Comparison of ENCODE assay signal across 34 cellular contexts in the genomic region with DNA sequence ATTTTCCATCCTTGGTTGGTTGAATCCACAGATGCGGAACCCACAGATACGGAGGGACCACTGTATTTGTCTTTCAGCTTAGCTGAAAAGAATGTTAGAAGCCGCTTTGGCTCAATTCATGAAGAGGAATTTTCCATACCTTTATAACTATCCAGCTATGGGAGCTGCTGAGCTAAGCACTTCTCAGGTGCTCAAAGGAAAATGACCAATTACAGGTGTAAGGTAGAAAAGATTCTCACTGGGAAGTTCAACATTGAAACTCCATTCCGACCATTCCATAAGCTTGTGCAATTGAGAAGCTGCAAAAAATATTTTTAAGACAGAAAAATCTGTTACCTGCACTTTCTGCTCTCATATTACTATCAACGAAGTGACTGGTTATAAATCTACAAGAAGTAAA. TPM values are rescaled to one million over a fixed set of nuclear protein-coding genes. Genes with fewer than 3 reads are reported as not detected.
"Had no signal": no experiment of that assay in that cellular context is flagged by ENCODE, and none has a peak within 500 bp of the region (broad histone marks: within the 10 kb centered on the region; RNA-seq: fewer than 3 reads in every experiment).

No MANE protein-coding gene starts in this region.

- H3K27me3 ChIP-seq: uterus had no signal

- H3K36me3 Mint-ChIP-seq: activated naive CD8-positive, alpha-beta T cell; natural killer cell; stimulated activated effector memory CD8-positive, alpha-beta T cell treated with anti-CD3 and anti-CD28 coated beads, Interleukin-12 subunit alpha, Interleukin-12 subunit beta, amount 100 ng/mL, for 72 hours; type B pancreatic cell had no signal

- H3K27ac ChIP-seq: left ventricle myocardium inferior, neutrophil, thoracic aorta had no signal

- H3K4me3 Mint-ChIP-seq: activated CD4-positive, alpha-beta memory T cell treated with anti-CD3 and anti-CD28 coated beads, Interleukin-2, amount 10 ng/mL, durations not matched to agents 7 days and 5 days; activated CD4-positive, alpha-beta T cell treated with anti-CD3 and anti-CD28 coated beads, Interleukin-2, amount 10 ng/mL, durations not matched to agents 7 days and 5 days; central memory CD8-positive, alpha-beta T cell; dendritic cell treated with granulocyte-macrophage colony-stimulating factor and Interleukin-4, amounts not matched to agents 40 ng/mL and 50 ng/mL, for 4 days; natural killer cell; stimulated activated naive CD8-positive, alpha-beta T cell treated with anti-CD3 and anti-CD28 coated beads, Interleukin-15, Interleukin-2, amounts not matched to agents 100 ng/mL and 50 ng/mL, for 24 hours had no signal

- H3K4me1 Mint-ChIP-seq: activated CD4-positive, alpha-beta T cell treated with anti-CD3 and anti-CD28 coated beads, Interleukin-2, amount 10 ng/mL, durations not matched to agents 7 days and 5 days; central memory CD8-positive, alpha-beta T cell; natural killer cell had no signal

- H3K36me3 ChIP-seq: gastroesophageal sphincter, left ventricle myocardium inferior, neutrophil, thoracic aorta, uterus had no signal

- FAIRE-seq: bronchial epithelial cell, islet of Langerhans had no signal

- H3K9me3 Mint-ChIP-seq: activated CD4-positive, alpha-beta memory T cell treated with anti-CD3 and anti-CD28 coated beads, Interleukin-2, amount 10 ng/mL, durations not matched to agents 7 days and 5 days; activated CD4-positive, alpha-beta T cell treated with anti-CD3 and anti-CD28 coated beads, Interleukin-2, amount 10 ng/mL, durations not matched to agents 7 days and 5 days; activated T-cell treated with anti-CD3 and anti-CD28 coated beads, Interleukin-2, amount 50 U/mL, for 72 hours; central memory CD8-positive, alpha-beta T cell; dendritic cell treated with granulocyte-macrophage colony-stimulating factor and Interleukin-4, amounts not matched to agents 40 ng/mL and 50 ng/mL, for 4 days; natural killer cell; stimulated activated effector memory CD8-positive, alpha-beta T cell treated with anti-CD3 and anti-CD28 coated beads, Interleukin-12 subunit alpha, Interleukin-12 subunit beta, amount 100 ng/mL, for 72 hours; stimulated activated naive CD8-positive, alpha-beta T cell treated with anti-CD3 and anti-CD28 coated beads, Interleukin-15, Interleukin-2, amounts not matched to agents 100 ng/mL and 50 ng/mL, for 24 hours; type B pancreatic cell had no signal

- H3K4me3 ChIP-seq: lung had no signal

- ATAC-seq: activated T-cell treated with anti-CD3 and anti-CD28 coated beads, Interleukin-2, amount 50 U/mL, for 72 hours; natural killer cell; stimulated activated effector memory CD8-positive, alpha-beta T cell treated with anti-CD3 and anti-CD28 coated beads, Interleukin-12 subunit alpha, Interleukin-12 subunit beta, amount 100 ng/mL, for 72 hours had no signal

- H3K9me3 ChIP-seq: gastroesophageal sphincter, left ventricle myocardium inferior, neutrophil, thoracic aorta, uterus had no signal

- H3K27ac Mint-ChIP-seq: activated CD4-positive, alpha-beta memory T cell treated with anti-CD3 and anti-CD28 coated beads, Interleukin-2, amount 10 ng/mL, durations not matched to agents 7 days and 5 days; activated CD4-positive, alpha-beta T cell treated with anti-CD3 and anti-CD28 coated beads, Interleukin-2, amount 10 ng/mL, durations not matched to agents 7 days and 5 days; activated naive CD8-positive, alpha-beta T cell; activated T-cell treated with anti-CD3 and anti-CD28 coated beads, Interleukin-2, amount 50 U/mL, for 72 hours; dendritic cell treated with granulocyte-macrophage colony-stimulating factor and Interleukin-4, amounts not matched to agents 40 ng/mL and 50 ng/mL, for 4 days; natural killer cell; progenitor cell of endocrine pancreas; stimulated activated effector memory CD8-positive, alpha-beta T cell treated with anti-CD3 and anti-CD28 coated beads, Interleukin-12 subunit alpha, Interleukin-12 subunit beta, amount 100 ng/mL, for 72 hours; stimulated activated naive CD8-positive, alpha-beta T cell treated with anti-CD3 and anti-CD28 coated beads, Interleukin-15, Interleukin-2, amounts not matched to agents 100 ng/mL and 50 ng/mL, for 24 hours; type B pancreatic cell had no signal

- DNase-seq: activated CD4-positive, alpha-beta memory T cell treated with anti-CD3 and anti-CD28 coated beads, Interleukin-2, amount 10 ng/mL, durations not matched to agents 7 days and 5 days; activated CD4-positive, alpha-beta T cell treated with anti-CD3 and anti-CD28 coated beads for 1 hour; activated CD4-positive, alpha-beta T cell treated with anti-CD3 and anti-CD28 coated beads, Interleukin-2, amount 10 ng/mL, durations not matched to agents 7 days and 5 days; activated naive CD4-positive, alpha-beta T cell; activated T-cell treated with anti-CD3 and anti-CD28 coated beads, Interleukin-2, amount 50 U/mL, for 72 hours; anterior cingulate cortex; effector CD8-positive, alpha-beta T cell; hippocampal formation; left ventricle myocardium inferior; mesendoderm; natural killer cell; stimulated activated CD4-positive, alpha-beta T cell treated with anti-CD3 and anti-CD28 coated beads, Interleukin-4, amount 100 ng/mL, for 24 hours; T-helper 2 cell; uterus had no signal

RNA-seq across cellular contexts. Expression of a gene that starts 2.7 kb away (rescaled TPM):
- total RNA-seq: activated CD4-positive, alpha-beta memory T cell treated with anti-CD3 and anti-CD28 coated beads, Interleukin-2, amount 10 ng/mL, durations not matched to agents 7 days and 5 days; activated CD4-positive, alpha-beta T cell treated with anti-CD3 and anti-CD28 coated beads, Interleukin-2, amount 10 ng/mL, durations not matched to agents 7 days and 5 days; activated T-cell treated with anti-CD3 and anti-CD28 coated beads, Interleukin-2, amount 50 U/mL, for 72 hours; bronchial epithelial cell; epithelial cell of proximal tubule; fibroblast of lung; fibroblast of villous mesenchyme; gastroesophageal sphincter; left ventricle myocardium inferior; natural killer cell; osteocyte; progenitor cell of endocrine pancreas; renal cortical epithelial cell; thoracic aorta had no signal
- polyA plus RNA-seq: fibroblast of lung had no signal

RNA-seq across cellular contexts. Expression of a gene that starts 47.5 kb away (rescaled TPM):
- total RNA-seq: activated T-cell treated with anti-CD3 and anti-CD28 coated beads, Interleukin-2, amount 50 U/mL, for 72 hours; epithelial cell of proximal tubule; fibroblast of lung; gastroesophageal sphincter; left ventricle myocardium inferior; osteocyte; sciatic nerve; subcutaneous adipose tissue had no signal
- polyA plus RNA-seq: fibroblast of lung had no signal
